ENCODE assay signal across 38 cellular contexts in genomic region chr2:85675866-85676548, GRCh38. TPM values are rescaled to one million over a fixed set of nuclear protein-coding genes. Genes with fewer than 3 reads are reported as not detected.
"Had no signal": no experiment of that assay in that cellular context is flagged by ENCODE, and none has a peak within 500 bp of the region (broad histone marks: within the 10 kb centered on the region; RNA-seq: fewer than 3 reads in every experiment).

No MANE protein-coding gene starts in this region.

- H3K4me3 Mint-ChIP-seq: activated B cell treated with CpG ODN at 0.5 μM for 24 hours; activated CD4-positive, alpha-beta T cell treated with anti-CD3 and anti-CD28 coated beads, Interleukin-2, amount 10 ng/mL, durations not matched to agents 24 days and 14 days; activated CD8-positive, alpha-beta T cell treated with anti-CD3 and anti-CD28 coated beads for 36 hours; activated naive CD4-positive, alpha-beta T cell treated with anti-CD3 and anti-CD28 coated beads for 36 hours; activated T-cell treated with anti-CD3 and anti-CD28 coated beads, Interleukin-2, amount 50 U/mL, for 72 hours; activated T-helper 17 cell treated with anti-CD3 and anti-CD28 coated beads, Interleukin-2, amount 50 U/mL, for 72 hours; brain had no signal

- DNase-seq: activated B cell treated with CpG ODN at 0.5 μM for 24 hours; activated CD4-positive, alpha-beta T cell treated with anti-CD3 and anti-CD28 coated beads, Interleukin-2, amount 10 ng/mL, durations not matched to agents 24 days and 14 days; activated CD4-positive, alpha-beta T cell treated with anti-CD3 and anti-CD28 coated beads, Interleukin-2, amount 50 U/mL, for 4 hours; activated CD8-positive, alpha-beta T cell treated with anti-CD3 and anti-CD28 coated beads for 36 hours; activated gamma-delta T cell treated with Interleukin-2 at 50 U/mL for 16 hours; activated naive CD4-positive, alpha-beta T cell treated with anti-CD3 and anti-CD28 coated beads for 36 hours; activated T-cell treated with anti-CD3 and anti-CD28 coated beads, Interleukin-2, amount 50 U/mL, for 1 hour; activated T-cell treated with anti-CD3 and anti-CD28 coated beads, Interleukin-2, amount 50 U/mL, for 72 hours; adrenal gland; caudate nucleus; NCI-H1092 treated with DMSO at 0.1 percent for 48 hours; NCI-H1417; NCI-H146; NCI-H187; NCI-H2029 treated with DMSO at 0.1 percent for 48 hours; NCI-H2107; NCI-H2171; NCI-H510A; NCI-H526; NCI-H748 treated with DMSO at 0.1 percent for 48 hours; NK-92 treated with Interleukin-12 subunit alpha and Interleukin-12 subunit beta, amount 100 ng/mL, for 24 hours; PC-3; RPMI8226; SHP77 treated with DMSO at 0.1 percent for 48 hours; SW 1271; T-helper 1 cell; T-helper 2 cell; T-helper 9 cell had no signal

- H3K27me3 ChIP-seq: adrenal gland, Peyer's patch, SJSA1 had no signal

- H3K4me1 Mint-ChIP-seq: activated T-helper 17 cell treated with anti-CD3 and anti-CD28 coated beads, Interleukin-2, amount 50 U/mL, for 72 hours had no signal

- H3K4me3 ChIP-seq: adrenal gland, Peyer's patch, SJSA1 had no signal

- H3K36me3 Mint-ChIP-seq: activated naive CD4-positive, alpha-beta T cell treated with anti-CD3 and anti-CD28 coated beads, Interleukin-2, amount 50 U/mL, for 72 hours; brain had no signal

- H3K36me3 ChIP-seq: adrenal gland, Peyer's patch, SJSA1 had no signal

- H3K27ac Mint-ChIP-seq: activated B cell treated with CpG ODN at 0.5 μM for 24 hours; activated CD4-positive, alpha-beta T cell treated with anti-CD3 and anti-CD28 coated beads, Interleukin-2, amount 10 ng/mL, durations not matched to agents 24 days and 14 days; activated CD8-positive, alpha-beta T cell treated with anti-CD3 and anti-CD28 coated beads for 36 hours; activated naive CD4-positive, alpha-beta T cell treated with anti-CD3 and anti-CD28 coated beads for 36 hours; activated naive CD4-positive, alpha-beta T cell treated with anti-CD3 and anti-CD28 coated beads, Interleukin-2, amount 50 U/mL, for 72 hours; activated T-cell treated with anti-CD3 and anti-CD28 coated beads, Interleukin-2, amount 50 U/mL, for 72 hours; activated T-helper 17 cell treated with anti-CD3 and anti-CD28 coated beads, Interleukin-2, amount 50 U/mL, for 72 hours; brain had no signal

- ATAC-seq: activated CD8-positive, alpha-beta T cell treated with anti-CD3 and anti-CD28 coated beads for 36 hours; activated naive CD4-positive, alpha-beta T cell treated with anti-CD3 and anti-CD28 coated beads, Interleukin-2, amount 50 U/mL, for 72 hours; activated T-cell treated with anti-CD3 and anti-CD28 coated beads, Interleukin-2, amount 50 U/mL, for 72 hours; activated T-helper 17 cell treated with anti-CD3 and anti-CD28 coated beads, Interleukin-2, amount 50 U/mL, for 72 hours; PC-3 had no signal

- H3K9me3 Mint-ChIP-seq: activated B cell treated with CpG ODN at 0.5 μM for 24 hours; activated CD4-positive, alpha-beta T cell treated with anti-CD3 and anti-CD28 coated beads, Interleukin-2, amount 10 ng/mL, durations not matched to agents 24 days and 14 days; activated CD8-positive, alpha-beta T cell treated with anti-CD3 and anti-CD28 coated beads for 36 hours; activated naive CD4-positive, alpha-beta T cell treated with anti-CD3 and anti-CD28 coated beads for 36 hours; activated naive CD4-positive, alpha-beta T cell treated with anti-CD3 and anti-CD28 coated beads, Interleukin-2, amount 50 U/mL, for 72 hours; activated T-cell treated with anti-CD3 and anti-CD28 coated beads, Interleukin-2, amount 50 U/mL, for 72 hours; activated T-helper 17 cell treated with anti-CD3 and anti-CD28 coated beads, Interleukin-2, amount 50 U/mL, for 72 hours; brain had no signal

- H3K27ac ChIP-seq: adrenal gland, Peyer's patch, SJSA1, VCaP had no signal

- H3K9me3 ChIP-seq: adrenal gland, Peyer's patch, SJSA1 had no signal

- H3K27me3 Mint-ChIP-seq: activated T-helper 17 cell treated with anti-CD3 and anti-CD28 coated beads, Interleukin-2, amount 50 U/mL, for 72 hours had no signal

RNA-seq across cellular contexts. Expression of gene SFTPB, which starts 8.0 kb away (rescaled TPM):
- total RNA-seq: activated B cell treated with CpG ODN at 0.5 μM for 24 hours; activated CD4-positive, alpha-beta T cell treated with anti-CD3 and anti-CD28 coated beads, Interleukin-2, amount 10 ng/mL, durations not matched to agents 24 days and 14 days; activated CD8-positive, alpha-beta memory T cell treated with anti-CD3 and anti-CD28 coated beads for 36 hours; activated CD8-positive, alpha-beta T cell treated with anti-CD3 and anti-CD28 coated beads for 36 hours; activated naive CD4-positive, alpha-beta T cell treated with anti-CD3 and anti-CD28 coated beads for 36 hours; activated naive CD4-positive, alpha-beta T cell treated with anti-CD3 and anti-CD28 coated beads, Interleukin-2, amount 50 U/mL, for 72 hours; activated T-cell treated with anti-CD3 and anti-CD28 coated beads, Interleukin-2, amount 50 U/mL, for 72 hours; activated T-helper 17 cell treated with anti-CD3 and anti-CD28 coated beads, Interleukin-2, amount 50 U/mL, for 72 hours; astrocyte; bronchial epithelial cell; M059J; PC-3; SJSA1 had no signal

RNA-seq across cellular contexts. Expression of gene GNLY, which starts 18.2 kb away (rescaled TPM):
- total RNA-seq: astrocyte, bronchial epithelial cell, M059J, PC-3, SJSA1 had no signal
